1 cellular context compared by ENCODE assay signal in genomic region chr14:65095633-65096205, GRCh38.
TF ChIP-seq lines count a peak whose summit lies in the region.

No MANE protein-coding gene starts in this region.

TF ChIP-seq in HEK293, 187 proteins besides CTCF, POLR2A, EP300 and RAD21 (continued from another document):
- TF ChIP-seq PRDM2 (tag by site-specific recombination; IDR thresholded peaks at IDR 0.05; ENCODE audit: borderline replicate concordance) (no peak), ZNF530 (tag by site-specific recombination; IDR thresholded peaks at IDR 0.05; ENCODE audit: low read depth) (no peak), ZNF561 (tag by site-specific recombination; IDR thresholded peaks at IDR 0.05; ENCODE audit: borderline replicate concordance) (0 out of 2 replicates have a peak, but pooled peaks have one; percentile 19), ZNF248 (tag by site-specific recombination; IDR thresholded peaks at IDR 0.05) (no peak), ZNF202 (tag by site-specific recombination; IDR thresholded peaks at IDR 0.05; ENCODE audit: borderline replicate concordance) (no peak), ZNF133 (tag by site-specific recombination; IDR thresholded peaks at IDR 0.05) (no peak), ZBTB8A (tag by site-specific recombination; IDR thresholded peaks at IDR 0.05) (no peak), ZNF350 (tag by site-specific recombination; IDR thresholded peaks at IDR 0.05) (no peak), ZBTB17 (tag by site-specific recombination; IDR thresholded peaks at IDR 0.05) (peak; percentile 68), ZNF473 (tag by site-specific recombination; IDR thresholded peaks at IDR 0.05) (no peak), ZFP37 (tag by site-specific recombination; IDR thresholded peaks at IDR 0.05) (no peak), ZXDB (tag by site-specific recombination; IDR thresholded peaks at IDR 0.05) (no peak), PRDM4 (tag by site-specific recombination; IDR thresholded peaks at IDR 0.05) (peak; percentile 51; the same call in 1 of the 2 replicates), ZNF175 (tag by site-specific recombination; IDR thresholded peaks at IDR 0.05) (no peak), WT1 (tag by site-specific recombination; IDR thresholded peaks at IDR 0.05) (peak; percentile 36), GLIS1 (tag by site-specific recombination; IDR thresholded peaks at IDR 0.05) (peak; percentile 24; the same call in 1 of the 2 replicates), BCL6B (tag by site-specific recombination; IDR thresholded peaks at IDR 0.05) (no peak), ZNF239 (tag by site-specific recombination; IDR thresholded peaks at IDR 0.05) (no peak), ZNF311 (tag by site-specific recombination; IDR thresholded peaks at IDR 0.05; ENCODE audit: borderline replicate concordance) (no peak), REST (tag by site-specific recombination; IDR thresholded peaks at IDR 0.05) (no peak), ZNF23 (tag by site-specific recombination; IDR thresholded peaks at IDR 0.05; ENCODE audit: borderline replicate concordance) (no peak), ZNF658 (tag by site-specific recombination; IDR thresholded peaks at IDR 0.05) (no peak), ZNF416 (tag by site-specific recombination; IDR thresholded peaks at IDR 0.05) (no peak), IKZF3 (tag by site-specific recombination; IDR thresholded peaks at IDR 0.05) (0 out of 2 replicates have a peak, but pooled peaks have one; percentile 30), ELK4 (IDR thresholded peaks at IDR 0.05; ENCODE audit: borderline replicate concordance, low read depth, low read length) (no peak), ZNF335 (tag by site-specific recombination; conservative IDR thresholded peaks at IDR 0.05) (no peak), OSR2 (tag by site-specific recombination; IDR thresholded peaks at IDR 0.05) (peak; percentile 84), ZBTB44 (tag by site-specific recombination; IDR thresholded peaks at IDR 0.05) (peak; percentile 91)
